ENCODE assay signal across 24 cellular contexts in genomic region chr11:102251423-102251822, GRCh38.
DNase-seq lines count a peak whose midpoint lies in the region; ATAC-seq, FAIRE-seq and TF ChIP-seq lines count a peak whose summit lies in the region.
"Had no signal": no experiment of that assay in that cellular context is flagged by ENCODE, and none has a peak within 500 bp of the region (broad histone marks: within the 10 kb centered on the region; RNA-seq: fewer than 3 reads in every experiment).

No MANE protein-coding gene starts in this region.

- BruUV-seq in IMR-90 (replicated peaks; lab: Mats Ljungman, UMichigan) (no TSS peak), K562 (replicated peaks; lab: Mats Ljungman, UMichigan) (no TSS peak)

- H4K5ac ChIP-seq in IMR-90 (ENCODE audit: low read depth, low read length) = peak overlapping the region; percentile 28; the same call in 1 of the 2 replicates

- no peak overlapping the region for H3K14ac ChIP-seq in IMR-90 (replicated peaks; ENCODE audit: low read depth, low read length)

- TF ChIP-seq RAD21 in IMR-90 (IDR thresholded peaks at IDR 0.05; ENCODE audit: low read length) = no peak
- no peak for TF ChIP-seq RAD21 in K562 (CRISPR knock-in tag; conservative IDR thresholded peaks at IDR 0.05 in 1 of 2, IDR thresholded peaks at IDR 0.05 in 1 of 2)

- H4K20me1 ChIP-seq in IMR-90 (ENCODE audit: insufficient read depth, low read length) (no peaks in the 10 kb centered on the region), K562 (replicated peaks; ENCODE audit: control insufficient read depth, insufficient read depth, low read length) (no peaks in the 10 kb centered on the region)

- H4K8ac ChIP-seq in IMR-90 (ENCODE audit: low read depth in 2 of 2, low read length in 2 of 2) = no peak overlapping the region

- H2AK5ac ChIP-seq in IMR-90 (ENCODE audit: low read depth, low read length) = no peak overlapping the region

- no peaks in the 10 kb centered on the region for H3K27me3 Mint-ChIP-seq in type B pancreatic cell

- no peak overlapping the region for H2AK9ac ChIP-seq in IMR-90 (replicated peaks; ENCODE audit: low read depth, low read length, poor library complexity)

- no CpG with 5 or more reads among the region's 2 CpGs for WGBS in IMR-90 (ENCODE audit: extremely low coverage in 2 of 2, insufficient read length in 1 of 2), 2 experiments
- 0% methylated on average over 2 of the region's 2 CpGs for WGBS in K562 (ENCODE audit: insufficient coverage, low coverage, missing lambda C conversion rate)

- no peak for TF ChIP-seq EP300 in K562 (IDR thresholded peaks at IDR 0.05; ENCODE audit: low read length)

- H3K4me1 ChIP-seq in IMR-90 (ENCODE audit: control insufficient read depth, insufficient read depth, low read length) (peaks cover 6% of the 10 kb centered on the region), K562 (replicated peaks in 1 of 2; ENCODE audit: control insufficient read depth in 2 of 2, insufficient read depth in 2 of 2, low read length in 2 of 2) (no peaks in the 10 kb centered on the region; a peak in 2 of 5 replicates)
- H3K4me1 ChIP-seq: SJSA1 had no signal

- ATAC-seq in IMR-90 (ENCODE audit: low read depth) = no peak
- no peak for ATAC-seq in K562
- no peak for ATAC-seq in GM21717 (IDR thresholded peaks at IDR 0.05; ENCODE audit: unreplicated experiment)
- ATAC-seq: CD8-positive, alpha-beta T cell had no signal

- intact Hi-C loops in IMR-90 (cut with micrococcal nuclease) (no loop called here), K562 (cut with micrococcal nuclease) (no loop called here)

- no peak overlapping the region for H3K18ac ChIP-seq in IMR-90 (ENCODE audit: low read depth, low read length)

- in situ Hi-C loops in IMR-90 (cut with MboI; ENCODE audit: low sequenced_read_pairs) (no loop called here), K562 (cut with MboI) (no loop called here)

- no peak overlapping the region for H2BK15ac ChIP-seq in IMR-90 (ENCODE audit: low read depth, low read length)

- H3K4me2 ChIP-seq in IMR-90 (ENCODE audit: low read depth, low read length) = no peak overlapping the region
- H3K4me2 ChIP-seq in K562 (ENCODE audit: insufficient read depth, low read length) = no peak overlapping the region

- FAIRE-seq in GM12891 (lab: Jason Lieb, UNC) = no peak
- no peak for FAIRE-seq in K562 (lab: Jason Lieb, UNC)
- no peak for FAIRE-seq in RCC 7860 (lab: Jason Lieb, UNC)
- FAIRE-seq: G401.6, H1 had no signal

- CTCF ChIA-PET in IMR-90 (lab: Yijun Ruan, JAX) (no interaction called here), K562 (lab: Yijun Ruan, JAX; ENCODE audit: low intra/inter-chr PET ratio) (no interaction called here)

- TF ChIP-seq CTCF in IMR-90 (conservative IDR thresholded peaks at IDR 0.05; ENCODE audit: low read depth, low read length) (no peak), K562 (IDR thresholded peaks at IDR 0.05 in 2 of 3, conservative IDR thresholded peaks at IDR 0.05 in 1 of 3; ENCODE audit: insufficient read depth in 2 of 3, low read depth in 1 of 3, low read length in 3 of 3) (no peak), type B pancreatic cell (conservative IDR thresholded peaks at IDR 0.05) (no peak)

- H3K27ac ChIP-seq in IMR-90 (ENCODE audit: insufficient read depth, low read length) (no peak overlapping the region), K562 (ENCODE audit: extremely low read depth, low read depth, low read length) (no peak overlapping the region)
- H3K27ac ChIP-seq: HL-60, SJSA1 had no signal

- POLR2A ChIA-PET in IMR-90 (lab: Charles Lee; ENCODE audit: unreplicated experiment) (no interaction called here), K562 (lab: Yijun Ruan, JAX) (interaction anchor here (0.7 to 0.9 kb wide), 2 partner anchors 12 to 22 kb away, joined by 3 to 4 read pairs; no protein-coding TSS in a partner anchor)

- H3K4me3 ChIP-seq in IMR-90 (ENCODE audit: insufficient read depth, low read depth, low read length) (no peak overlapping the region), K562 (no peak overlapping the region)
- H3K4me3 ChIP-seq: SJSA1 had no signal

- no peak overlapping the region for H2BK20ac ChIP-seq in IMR-90 (ENCODE audit: low read depth, low read length)

- DNase-seq in GM12891 (ENCODE audit: insufficient read length, low spot score) (no peak), IMR-90 (no peak), K562 (ENCODE audit: extremely low read depth in 1 of 4, low spot score in 3 of 4) (no peak), type B pancreatic cell (ENCODE audit: extremely low spot score, unreplicated experiment) (no peak), RCC 7860 (ENCODE audit: low spot score) (no peak), occipital lobe (lab: John Stamatoyannopoulos, UW) (no peak)
- DNase-seq: C1 segment of cervical spinal cord; Caco-2; CD8-positive, alpha-beta T cell; HCEC 1CT; KBM-7; NCI-H1048; NCI-H1417; NCI-H1694; NCI-H2029 treated with DMSO at 0.1 percent for 48 hours; NCI-H2227 treated with DMSO at 0.1 percent for 48 hours; NCI-H526 treated with DMSO at 0.1 percent for 48 hours; Right ventricle myocardium superior; T-helper 1 cell had no signal

- H3K9me1 ChIP-seq in IMR-90 (ENCODE audit: insufficient read depth, low read length) (peaks cover 6% of the 10 kb centered on the region), K562 (ENCODE audit: control insufficient read depth, insufficient read depth, low read length) (no peaks in the 10 kb centered on the region)

- no peaks in the 10 kb centered on the region for H3K79me2 ChIP-seq in K562 (ENCODE audit: control insufficient read depth, insufficient read depth, low read length)

- no peak overlapping the region for H4K91ac ChIP-seq in IMR-90 (ENCODE audit: insufficient read depth, low read depth, low read length)

- no peak overlapping the region for H3K4ac ChIP-seq in IMR-90 (ENCODE audit: low read depth, low read length)

- H3K79me1 ChIP-seq in IMR-90 (ENCODE audit: low read depth in 1 of 2, low read length in 2 of 2) = no peaks in the 10 kb centered on the region

- no peak overlapping the region for H2BK5ac ChIP-seq in IMR-90 (ENCODE audit: low read depth, low read length, poor library complexity, severe bottlenecking)

- H3K36me3 ChIP-seq in IMR-90 (ENCODE audit: control insufficient read depth, insufficient read depth, low read length) (no peaks in the 10 kb centered on the region), K562 (ENCODE audit: control insufficient read depth, insufficient read depth, low read length) (no peaks in the 10 kb centered on the region)
- H3K36me3 ChIP-seq: SJSA1 had no signal

- H2AFZ ChIP-seq in IMR-90 (replicated peaks; ENCODE audit: low read length, poor library complexity) (no peak overlapping the region), K562 (ENCODE audit: low read depth, low read length) (no peak overlapping the region)

- H3K4me1 Mint-ChIP-seq in type B pancreatic cell (ENCODE audit: unreplicated experiment) = peaks cover 19% of the 10 kb centered on the region

- no peaks in the 10 kb centered on the region for H3K9me3 Mint-ChIP-seq in type B pancreatic cell
- H3K9me3 Mint-ChIP-seq: CD8-positive, alpha-beta T cell had no signal

- H3K9me3 ChIP-seq in IMR-90 (ENCODE audit: control insufficient read depth, insufficient read depth, low read length) = no peaks in the 10 kb centered on the region
- H3K9me3 ChIP-seq in K562 (replicated peaks; ENCODE audit: control insufficient read depth, insufficient read depth, low read depth, low read length) = no peaks in the 10 kb centered on the region
- H3K9me3 ChIP-seq: Caco-2, SJSA1 had no signal

- no peak overlapping the region for H3K9ac ChIP-seq in IMR-90 (ENCODE audit: low read depth, low read length)
- H3K9ac ChIP-seq in K562 (ENCODE audit: insufficient read depth in 1 of 2, low read depth in 2 of 2, low read length in 2 of 2) = no peak overlapping the region

- H3K27ac Mint-ChIP-seq in type B pancreatic cell = peak overlapping the region; percentile 16
- H3K27ac Mint-ChIP-seq: CD8-positive, alpha-beta T cell had no signal

- H3K56ac ChIP-seq in IMR-90 (ENCODE audit: extremely low read depth, insufficient read depth, low read length) = no peak overlapping the region

- peaks cover 3% of the 10 kb centered on the region for H3K36me3 Mint-ChIP-seq in type B pancreatic cell
- H3K36me3 Mint-ChIP-seq: CD8-positive, alpha-beta T cell had no signal

- no peak overlapping the region for H3K4me3 Mint-ChIP-seq in type B pancreatic cell
- H3K4me3 Mint-ChIP-seq: CD8-positive, alpha-beta T cell had no signal

- H3K23ac ChIP-seq in IMR-90 (ENCODE audit: low read depth, low read length) = no peak overlapping the region

- dilution Hi-C loops in IMR-90 (cut with HindIII; ENCODE audit: low sequenced_read_pairs, unreplicated experiment) = no loop called here

- H2BK120ac ChIP-seq in IMR-90 (ENCODE audit: low read depth, low read length) = 0 out of 2 replicates have a peak overlapping the region, but pooled peaks have one; percentile 0

- TF ChIP-seq POLR2A in GM12891 (IDR thresholded peaks at IDR 0.05; ENCODE audit: low read depth, low read length) (no peak), IMR-90 (IDR thresholded peaks at IDR 0.05; ENCODE audit: low read depth, low read length) (no peak), K562 (conservative IDR thresholded peaks at IDR 0.05) (no peak)

- no peaks in the 10 kb centered on the region for H3K27me3 ChIP-seq in IMR-90 (ENCODE audit: control insufficient read depth, insufficient read depth, low read length)
- H3K27me3 ChIP-seq in K562 (ENCODE audit: control insufficient read depth in 2 of 2, insufficient read depth in 2 of 2, low read length in 2 of 2) = no peaks in the 10 kb centered on the region
- H3K27me3 ChIP-seq: SJSA1 had no signal

TF ChIP-seq in GM12891, 5 proteins besides CTCF, POLR2A, EP300 and RAD21 (continues in another document):
- TF ChIP-seq TAF1 (IDR thresholded peaks at IDR 0.05; ENCODE audit: low read depth, low read length) (no peak), POU2F2 (IDR thresholded peaks at IDR 0.05; ENCODE audit: low read depth, low read length) (no peak), PAX5 (IDR thresholded peaks at IDR 0.05; ENCODE audit: insufficient read depth, low read length, severe bottlenecking) (no peak), SPI1 (IDR thresholded peaks at IDR 0.05; ENCODE audit: low read depth, low read length) (0 out of 2 replicates have a peak, but pooled peaks have one; percentile 8)

TF ChIP-seq in IMR-90, 13 proteins besides CTCF, POLR2A, EP300 and RAD21 (continues in another document):
- TF ChIP-seq NFE2L2 (IDR thresholded peaks at IDR 0.05; ENCODE audit: low read depth, low read length) (no peak), RFX5 (IDR thresholded peaks at IDR 0.05; ENCODE audit: low read depth, low read length) (no peak), MAFK (IDR thresholded peaks at IDR 0.05; ENCODE audit: low read depth, low read length) (no peak), CEBPB (IDR thresholded peaks at IDR 0.05; ENCODE audit: low read depth, low read length) (no peak), MXI1 (IDR thresholded peaks at IDR 0.05; ENCODE audit: borderline replicate concordance, low read depth, low read length) (no peak)
